ENCODE assay signal across 11 cellular contexts in the genomic region with DNA sequence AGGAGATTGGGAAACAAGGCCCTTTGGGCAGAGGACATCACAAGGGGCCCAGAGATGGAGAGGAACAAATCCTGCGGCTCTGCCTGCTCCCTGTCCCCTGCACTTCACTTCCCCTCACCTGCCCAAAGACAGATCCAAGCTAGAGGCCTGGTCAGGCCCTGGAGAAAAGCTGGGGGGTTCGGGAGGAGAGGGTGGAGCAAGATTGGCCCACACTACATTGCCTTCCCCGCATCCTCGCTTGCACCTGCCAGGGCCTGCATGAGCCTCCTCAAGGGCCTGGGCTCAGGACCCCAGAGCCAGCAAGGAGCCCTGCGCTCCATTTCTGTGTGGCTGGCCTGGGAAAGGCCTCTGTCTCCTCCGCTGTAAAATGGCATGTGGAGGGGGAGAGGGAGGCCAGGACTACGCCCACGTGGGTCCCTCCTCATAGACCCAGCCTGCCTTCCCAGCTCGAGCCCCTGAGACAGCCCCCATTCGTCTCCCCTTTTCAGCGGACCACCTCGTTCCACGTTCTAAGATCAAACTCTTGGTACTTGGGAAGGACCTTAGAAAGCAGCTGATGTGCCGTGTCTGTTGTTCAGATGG.
DNase-seq lines count a peak whose midpoint lies in the region; ATAC-seq and TF ChIP-seq lines count a peak whose summit lies in the region.
"Had no signal": no experiment of that assay in that cellular context is flagged by ENCODE, and none has a peak within 500 bp of the region (broad histone marks: within the 10 kb centered on the region; RNA-seq: fewer than 3 reads in every experiment).

No MANE protein-coding gene starts in this region.

- H3K9me3 Mint-ChIP-seq in Caco-2 (ENCODE audit: unreplicated experiment), result no peaks in the 10 kb centered on the region

- H3K4me1 Mint-ChIP-seq in Caco-2 (ENCODE audit: low read depth, unreplicated experiment), result peaks cover 34% of the 10 kb centered on the region

- POLR2A ChIA-PET in Caco-2 (lab: Charles Lee), result no interaction called here

- no peak for TF ChIP-seq CTCF in Caco-2 (IDR thresholded peaks at IDR 0.05; ENCODE audit: insufficient read depth in 1 of 2, low read depth in 1 of 2, low read length in 1 of 2, severe bottlenecking in 1 of 2, unreplicated experiment in 1 of 2)

- H3K9me3 ChIP-seq in Caco-2 (no peaks in the 10 kb centered on the region), NT2/D1 (ENCODE audit: insufficient read depth, low read length) (peaks cover 9% of the 10 kb centered on the region; the same call in 1 of the 2 replicates)
- H3K9me3 ChIP-seq: SK-N-SH had no signal

- ATAC-seq in left ventricle myocardium superior, result no peak
- ATAC-seq in GM21367 (IDR thresholded peaks at IDR 0.05; ENCODE audit: unreplicated experiment), result no peak

- CTCF ChIA-PET in Caco-2 (lab: Charles Lee), result interaction anchor here (1.3 kb wide), 1 partner anchor 17 kb away, joined by 4 read pairs; no protein-coding TSS in a partner anchor

- no peaks in the 10 kb centered on the region for H3K36me3 ChIP-seq in Caco-2 (ENCODE audit: control insufficient read depth, insufficient read depth, low read length)
- no peaks in the 10 kb centered on the region for H3K36me3 ChIP-seq in NT2/D1 (ENCODE audit: insufficient read depth, insufficient read length, low read length)

- H3K27me3 ChIP-seq in Caco-2 (replicated peaks; ENCODE audit: control insufficient read depth, insufficient read depth, low read length), result no peaks in the 10 kb centered on the region
- no peaks in the 10 kb centered on the region for H3K27me3 ChIP-seq in NT2/D1 (ENCODE audit: insufficient read depth, insufficient read length)

- H3K36me3 Mint-ChIP-seq in Caco-2 (ENCODE audit: insufficient read depth, unreplicated experiment), result peaks cover 9% of the 10 kb centered on the region

- DNase-seq in Caco-2, result peak in 1 of 2 experiments; percentile 35
- no peak for DNase-seq in NT2/D1 (ENCODE audit: low read depth, low spot score)
- peak; percentile 26 for DNase-seq in left ventricle myocardium superior
- peak; percentile 32 for DNase-seq in posterior vena cava (ENCODE audit: low spot score)
- DNase-seq in activated CD4-positive, alpha-beta T cell treated with anti-CD3 and anti-CD28 coated beads for 48 hours, result no peak
- DNase-seq in HCEC 1CT, result no peak
- no peak for DNase-seq in SHP77 (lab: John Stamatoyannopoulos, UW)
- DNase-seq: activated CD4-positive, alpha-beta T cell treated with anti-CD3 and anti-CD28 coated beads, Interleukin-2, amount 50 U/mL, for 4 hours; DMS79 had no signal

- no peak overlapping the region for H3K4me3 ChIP-seq in Caco-2 (ENCODE audit: low read depth, low read length)
- H3K4me3 ChIP-seq in NT2/D1 (ENCODE audit: insufficient read length, low read depth), result no peak overlapping the region

- H3K4me3 Mint-ChIP-seq in Caco-2 (ENCODE audit: unreplicated experiment), result peak overlapping the region; percentile 31

- H3K4me1 ChIP-seq in Caco-2 (peaks cover 50% of the 10 kb centered on the region), NT2/D1 (ENCODE audit: insufficient read depth, insufficient read length) (peaks cover 46% of the 10 kb centered on the region)

- intact Hi-C loops in Caco-2 (cut with micrococcal nuclease; ENCODE audit: unreplicated experiment), result loop anchor here (2.0 kb wide), 1 partner anchor 24 kb away; no protein-coding TSS in a partner anchor
- intact Hi-C loops in left ventricle myocardium superior (cut with micrococcal nuclease), result no loop called here
- intact Hi-C loops in posterior vena cava (cut with DNase I), result no loop called here

- peak overlapping the region; percentile 48 for H3K27ac Mint-ChIP-seq in Caco-2 (ENCODE audit: unreplicated experiment)

- peak overlapping the region; percentile 78 for H3K9ac ChIP-seq in NT2/D1 (ENCODE audit: insufficient read length, low read depth)
- H3K9ac ChIP-seq: SK-N-SH had no signal

- no peaks in the 10 kb centered on the region for H3K27me3 Mint-ChIP-seq in Caco-2 (ENCODE audit: insufficient read depth, unreplicated experiment)

- no TSS peak for BruUV-seq in Caco-2 (replicated peaks; lab: Mats Ljungman, UMichigan)

Comparison
In these comparisons a context has a peak if more than half of its experiments do, and no peak if none do; other contexts are left out.
1. DNase-seq: peak in left ventricle myocardium superior (single experiment) and posterior vena cava (single experiment); none in NT2/D1 (single experiment), activated CD4-positive, alpha-beta T cell treated with anti-CD3 and anti-CD28 coated beads for 48 hours (single experiment), HCEC 1CT (single experiment) and SHP77 (0 of 2).